ENCODE assay signal across 8 cellular contexts in genomic region chr6:3208775-3209113, GRCh38. TPM values are rescaled to one million over a fixed set of nuclear protein-coding genes. Genes with fewer than 3 reads are reported as not detected.
A peak's percentile ranks its signal among the peaks of the same experiment; 100 is the strongest.
DNase-seq lines count a peak whose midpoint lies in the region; ATAC-seq and TF ChIP-seq lines count a peak whose summit lies in the region.

No MANE protein-coding gene starts in this region.

- no peak for ATAC-seq in stimulated activated naive CD8-positive, alpha-beta T cell treated with anti-CD3 and anti-CD28 coated beads, Interleukin-15, Interleukin-2, amounts not matched to agents 100 U/mL and 50 U/mL, for 24 hours
- ATAC-seq in HG03439 (IDR thresholded peaks at IDR 0.05; ENCODE audit: unreplicated experiment), result no peak

- peaks cover 41% of the 10 kb centered on the region for H3K27me3 Mint-ChIP-seq in stimulated activated naive CD8-positive, alpha-beta T cell treated with anti-CD3 and anti-CD28 coated beads, Interleukin-15, Interleukin-2, amounts not matched to agents 100 ng/mL and 50 ng/mL, for 24 hours
- H3K27me3 Mint-ChIP-seq in activated naive CD8-positive, alpha-beta T cell treated with anti-CD3 and anti-CD28 coated beads for 36 hours, result peaks cover 35% of the 10 kb centered on the region

- intact Hi-C loops in posterior cingulate gyrus (cut with DNase I), result no loop called here
- intact Hi-C loops in ascending aorta (cut with DNase I), result loop anchor here (2.0 kb wide), 1 partner anchor 52 kb away; the partner anchor contains the start of gene TUBB2A

- peak overlapping the region; percentile 88 for H3K27ac Mint-ChIP-seq in stimulated activated naive CD8-positive, alpha-beta T cell treated with anti-CD3 and anti-CD28 coated beads, Interleukin-15, Interleukin-2, amounts not matched to agents 100 ng/mL and 50 ng/mL, for 24 hours
- peak overlapping the region; percentile 8 for H3K27ac Mint-ChIP-seq in activated naive CD8-positive, alpha-beta T cell treated with anti-CD3 and anti-CD28 coated beads for 36 hours

- H3K27ac ChIP-seq in iPS-20b (ENCODE audit: low read length) (no peak overlapping the region), ascending aorta (peak overlapping the region in 1 of 2 donors; percentile 32)

- H3K4me3 ChIP-seq in iPS-20b (ENCODE audit: low read length) (peak overlapping the region; percentile 23; the same call in 1 of the 2 replicates), ascending aorta (peak overlapping the region in 1 of 2 donors; percentile 13)

- no peaks in the 10 kb centered on the region for H3K9me3 Mint-ChIP-seq in stimulated activated naive CD8-positive, alpha-beta T cell treated with anti-CD3 and anti-CD28 coated beads, Interleukin-15, Interleukin-2, amounts not matched to agents 100 ng/mL and 50 ng/mL, for 24 hours
- peaks cover 9% of the 10 kb centered on the region for H3K9me3 Mint-ChIP-seq in activated naive CD8-positive, alpha-beta T cell treated with anti-CD3 and anti-CD28 coated beads for 36 hours

- no peak overlapping the region for H3K9ac ChIP-seq in iPS-20b (ENCODE audit: low read depth, low read length)

- no peaks in the 10 kb centered on the region for H3K36me3 Mint-ChIP-seq in stimulated activated naive CD8-positive, alpha-beta T cell treated with anti-CD3 and anti-CD28 coated beads, Interleukin-15, Interleukin-2, amounts not matched to agents 100 ng/mL and 50 ng/mL, for 24 hours (ENCODE audit: low read depth)
- peaks cover 2% of the 10 kb centered on the region for H3K36me3 Mint-ChIP-seq in activated naive CD8-positive, alpha-beta T cell treated with anti-CD3 and anti-CD28 coated beads for 36 hours

- no peak for TF ChIP-seq CTCF in ascending aorta (IDR thresholded peaks at IDR 0.05)

- H3K36me3 ChIP-seq in iPS-20b (ENCODE audit: insufficient read depth, low read depth, low read length) (no peaks in the 10 kb centered on the region), ascending aorta (no peaks in the 10 kb centered on the region)

- peaks cover 46% of the 10 kb centered on the region for H3K4me1 Mint-ChIP-seq in stimulated activated naive CD8-positive, alpha-beta T cell treated with anti-CD3 and anti-CD28 coated beads, Interleukin-15, Interleukin-2, amounts not matched to agents 100 ng/mL and 50 ng/mL, for 24 hours (ENCODE audit: low read depth)
- H3K4me1 Mint-ChIP-seq in activated naive CD8-positive, alpha-beta T cell treated with anti-CD3 and anti-CD28 coated beads for 36 hours, result peaks cover 29% of the 10 kb centered on the region

- peak overlapping the region; percentile 59 for H3K4me3 Mint-ChIP-seq in stimulated activated naive CD8-positive, alpha-beta T cell treated with anti-CD3 and anti-CD28 coated beads, Interleukin-15, Interleukin-2, amounts not matched to agents 100 ng/mL and 50 ng/mL, for 24 hours
- no peak overlapping the region for H3K4me3 Mint-ChIP-seq in activated naive CD8-positive, alpha-beta T cell treated with anti-CD3 and anti-CD28 coated beads for 36 hours

- H3K27me3 ChIP-seq in iPS-20b (ENCODE audit: insufficient read depth, low read length), result no peaks in the 10 kb centered on the region
- no peaks in the 10 kb centered on the region for H3K27me3 ChIP-seq in ascending aorta

- H3K9me3 ChIP-seq in iPS-20b (ENCODE audit: insufficient read depth, low read depth, low read length) (no peaks in the 10 kb centered on the region), ascending aorta (peaks cover 0 to 8% of the 10 kb centered on the region in 2 donors)

- no peak for DNase-seq in stimulated activated naive CD8-positive, alpha-beta T cell treated with anti-CD3 and anti-CD28 coated beads, Interleukin-15, Interleukin-2, amounts not matched to agents 100 U/mL and 50 U/mL, for 24 hours
- no peak for DNase-seq in activated naive CD8-positive, alpha-beta T cell treated with anti-CD3 and anti-CD28 coated beads for 36 hours
- DNase-seq in posterior cingulate gyrus (no peak), NCI-H2171 (lab: John Stamatoyannopoulos, UW) (no peak), ascending aorta (ENCODE audit: low spot score in 2 of 2) (no peak)

- H3K4me1 ChIP-seq in iPS-20b (ENCODE audit: insufficient read depth, low read length), result peaks cover 15% of the 10 kb centered on the region; the same call in 1 of the 2 replicates
- peaks cover 3 to 27% of the 10 kb centered on the region in 2 donors for H3K4me1 ChIP-seq in ascending aorta

RNA-seq across cellular contexts. Expression of gene TUBB2B, which starts 18.7 kb away (rescaled TPM):
- under 1 TPM; 0.25 to 0.28 TPM for total RNA-seq in activated naive CD8-positive, alpha-beta T cell treated with anti-CD3 and anti-CD28 coated beads for 36 hours
- total RNA-seq in ascending aorta, result not detected

RNA-seq across cellular contexts. Expression of gene PSMG4, which starts 50.0 kb away (rescaled TPM):
- total RNA-seq in activated naive CD8-positive, alpha-beta T cell treated with anti-CD3 and anti-CD28 coated beads for 36 hours, result 10 to 100 TPM; 36.4 to 38.1 TPM
- 23.9 TPM for total RNA-seq in ascending aorta

RNA-seq across cellular contexts. Expression of gene TUBB2A, which starts 51.4 kb away (rescaled TPM):
- total RNA-seq in activated naive CD8-positive, alpha-beta T cell treated with anti-CD3 and anti-CD28 coated beads for 36 hours, result 1 to 10 TPM; 1.8 to 2.0 TPM
- total RNA-seq in ascending aorta, result 121 TPM

Comparison
In these comparisons a context has a peak if more than half of its experiments do, and no peak if none do; other contexts are left out.
1. RNA of gene TUBB2A, which starts 51.4 kb away (total RNA-seq): 121 TPM in ascending aorta (single experiment); 1.8 to 2.0 TPM in activated naive CD8-positive, alpha-beta T cell treated with anti-CD3 and anti-CD28 coated beads for 36 hours; every median in the first group is over 10 times any median in the second.